ENCODE assay signal across 17 cellular contexts in the genomic region with DNA sequence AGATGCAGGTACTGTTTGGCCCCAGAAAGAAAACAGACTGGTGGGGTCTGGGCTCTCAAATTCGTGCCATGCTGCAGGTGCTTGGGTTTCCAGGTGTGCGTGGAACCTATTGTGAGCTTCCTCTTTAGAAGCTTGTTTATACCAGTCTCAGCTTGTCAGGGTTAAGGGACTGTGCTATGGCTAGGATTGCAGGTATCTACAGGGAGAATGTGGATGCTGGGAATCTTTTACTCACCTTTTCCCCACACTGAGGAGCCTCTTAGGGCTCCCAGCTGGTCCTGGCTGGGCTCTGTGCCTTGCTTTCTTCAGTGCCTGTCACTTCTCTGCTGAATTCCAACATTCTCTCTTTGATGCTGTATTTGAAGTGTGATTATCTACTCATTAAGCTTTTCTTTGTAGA.
DNase-seq lines count a peak whose midpoint lies in the region; FAIRE-seq and TF ChIP-seq lines count a peak whose summit lies in the region.
"Had no signal": no experiment of that assay in that cellular context is flagged by ENCODE, and none has a peak within 500 bp of the region (broad histone marks: within the 10 kb centered on the region; RNA-seq: fewer than 3 reads in every experiment).

No MANE protein-coding gene starts in this region.

- in situ Hi-C loops in HAP-1 (cut with MboI; ENCODE audit: low sequenced_read_pairs): no loop called here

- no peaks in the 10 kb centered on the region for H3K36me3 ChIP-seq in bronchial epithelial cell (ENCODE audit: control insufficient read depth, insufficient read depth, low read length)
- H3K36me3 ChIP-seq in HAP-1 (replicated peaks): no peaks in the 10 kb centered on the region; the same call in 1 of the 2 replicates

- no peak overlapping the region for H3K4me3 ChIP-seq in bronchial epithelial cell (ENCODE audit: low read depth, low read length)
- H3K4me3 ChIP-seq in HAP-1: no peak overlapping the region

- H3K4me1 ChIP-seq in HAP-1: peaks cover 12% of the 10 kb centered on the region

- H3K27me3 ChIP-seq in bronchial epithelial cell (ENCODE audit: control insufficient read depth, insufficient read depth, low read length): no peaks in the 10 kb centered on the region
- H3K27me3 ChIP-seq in HAP-1 (ENCODE audit: low read depth): no peaks in the 10 kb centered on the region

- TF ChIP-seq CTCF in bronchial epithelial cell (IDR thresholded peaks at IDR 0.05; ENCODE audit: insufficient read depth, low read length, severe bottlenecking): no peak

- DNase-seq in ELF-1 (ENCODE audit: low read depth, low spot score) (peak; percentile 4), NCI-H2107 treated with DMSO at 0.1 percent for 48 hours (lab: John Stamatoyannopoulos, UW; ENCODE audit: unreplicated experiment) (peak; percentile 75), bronchial epithelial cell (ENCODE audit: low read depth) (peak; percentile 74), islet precursor cell (peak; percentile 58), SIG-M5 treated with dmso at 0.1 percent for 504 hours (lab: John Stamatoyannopoulos, UW; ENCODE audit: unreplicated experiment) (no peak), HAP-1 (ENCODE audit: low spot score in 2 of 2) (no peak)
- no peak for DNase-seq in activated CD4-positive, alpha-beta T cell treated with anti-CD3 and anti-CD28 coated beads for 4 hours
- DNase-seq in stimulated activated naive CD4-positive, alpha-beta T cell treated with Interleukin-2 at 50 U/mL for 16 hours (lab: John Stamatoyannopoulos, UW): no peak
- DNase-seq: C1 segment of cervical spinal cord; Calu3; CD4-positive, alpha-beta T cell; DMS 273 treated with DMSO at 0.1 percent for 48 hours; HCEC 1CT; HFFc6 had no signal

- no peak for FAIRE-seq in bronchial epithelial cell (lab: Jason Lieb, UNC)
- FAIRE-seq: GM12891, H1, HepG2 had no signal

- H3K9me3 ChIP-seq in HAP-1: no peaks in the 10 kb centered on the region

Comparison
In these comparisons a context has a peak if more than half of its experiments do, and no peak if none do; other contexts are left out.
1. DNase-seq: peak in ELF-1 (single experiment), NCI-H2107 treated with DMSO at 0.1 percent for 48 hours (single experiment), bronchial epithelial cell (single experiment) and islet precursor cell (single experiment); none in activated CD4-positive, alpha-beta T cell treated with anti-CD3 and anti-CD28 coated beads for 4 hours (0 of 2), stimulated activated naive CD4-positive, alpha-beta T cell treated with Interleukin-2 at 50 U/mL for 16 hours (single experiment), SIG-M5 treated with dmso at 0.1 percent for 504 hours (single experiment) and HAP-1 (0 of 2).